In the genomic region with DNA sequence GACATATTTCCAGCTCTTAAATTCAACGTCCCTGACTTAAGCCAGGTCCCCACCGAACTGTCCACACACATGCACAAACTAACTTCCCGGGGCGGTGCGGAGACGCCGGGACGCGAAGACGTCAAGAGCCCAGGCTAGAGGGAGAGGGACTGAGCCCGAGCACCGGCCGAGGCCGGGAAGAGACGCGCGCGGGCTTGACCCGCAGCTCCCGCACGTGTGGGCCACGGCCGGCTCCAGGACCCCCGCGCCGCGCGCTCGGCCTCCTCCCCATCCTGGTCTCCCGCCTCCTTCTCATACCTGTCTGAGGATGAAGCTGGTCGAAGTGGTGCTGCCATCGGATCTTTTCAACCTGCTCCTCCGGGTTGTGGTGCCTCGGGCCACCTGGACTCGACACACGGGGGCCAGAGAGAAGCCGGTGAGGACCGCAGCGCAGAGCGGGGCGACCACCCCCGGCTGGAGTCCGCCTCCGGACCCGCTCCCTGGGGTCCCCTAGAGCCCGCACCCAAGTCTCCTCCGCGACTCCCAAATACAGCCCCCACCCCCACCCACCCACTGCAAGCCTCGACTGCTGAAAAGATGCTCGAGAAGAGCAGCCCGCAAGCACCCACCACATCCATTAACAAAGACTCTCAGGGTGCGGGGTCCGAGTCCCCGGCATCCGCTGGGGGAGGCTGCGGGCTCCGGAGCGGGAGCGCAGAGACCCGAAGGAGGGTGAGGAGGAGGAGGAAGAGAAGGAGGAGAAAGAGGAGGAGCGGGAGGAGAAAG, we compare ENCODE assay signal across 1 cellular context.
TF ChIP-seq lines count a peak whose summit lies in the region.

No MANE protein-coding gene starts in this region.

TF ChIP-seq in H1, 55 proteins besides CTCF, POLR2A, EP300 and RAD21 (continued from another document):
- TF ChIP-seq JUN (IDR thresholded peaks at IDR 0.05; ENCODE audit: low read depth, low read length) = no peak
- no peak for TF ChIP-seq HDAC6 (IDR thresholded peaks at IDR 0.05; ENCODE audit: low read depth, low read length)
- TF ChIP-seq, protein P1, sequence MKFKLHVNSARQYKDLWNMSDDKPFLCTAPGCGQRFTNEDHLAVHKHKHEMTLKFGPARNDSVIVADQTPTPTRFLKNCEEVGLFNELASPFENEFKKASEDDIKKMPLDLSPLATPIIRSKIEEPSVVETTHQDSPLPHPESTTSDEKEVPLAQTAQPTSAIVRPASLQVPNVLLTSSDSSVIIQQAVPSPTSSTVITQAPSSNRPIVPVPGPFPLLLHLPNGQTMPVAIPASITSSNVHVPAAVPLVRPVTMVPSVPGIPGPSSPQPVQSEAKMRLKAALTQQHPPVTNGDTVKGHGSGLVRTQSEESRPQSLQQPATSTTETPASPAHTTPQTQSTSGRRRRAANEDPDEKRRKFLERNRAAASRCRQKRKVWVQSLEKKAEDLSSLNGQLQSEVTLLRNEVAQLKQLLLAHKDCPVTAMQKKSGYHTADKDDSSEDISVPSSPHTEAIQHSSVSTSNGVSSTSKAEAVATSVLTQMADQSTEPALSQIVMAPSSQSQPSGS (IDR thresholded peaks at IDR 0.05; ENCODE audit: low read length) = no peak
- no peak for TF ChIP-seq TAF7 (optimal IDR thresholded peaks at IDR 0.05; ENCODE audit: borderline replicate concordance, low read depth, low read length)
- 0 out of 2 replicates have a peak, but pooled peaks have one; percentile 0 for TF ChIP-seq TAF1 (IDR thresholded peaks at IDR 0.05; ENCODE audit: low read depth, low read length)
- TF ChIP-seq BRCA1 (IDR thresholded peaks at IDR 0.05; ENCODE audit: low read depth, low read length) = no peak
- TF ChIP-seq CEBPB (IDR thresholded peaks at IDR 0.05; ENCODE audit: low read depth, low read length) = no peak
- TF ChIP-seq CHD1 (IDR thresholded peaks at IDR 0.05; ENCODE audit: low read depth, low read length) = no peak
- peak; percentile 4 for TF ChIP-seq ASH2L (IDR thresholded peaks at IDR 0.05; ENCODE audit: low read length)
- peak; percentile 85 for TF ChIP-seq KDM4A (IDR thresholded peaks at IDR 0.05; ENCODE audit: low read depth, low read length, severe bottlenecking)
- no peak for TF ChIP-seq TEAD4 (IDR thresholded peaks at IDR 0.05; ENCODE audit: low read depth, low read length)
- no peak for TF ChIP-seq GTF2F1 (IDR thresholded peaks at IDR 0.05; ENCODE audit: borderline replicate concordance, low read depth, low read length)
- TF ChIP-seq, protein P2, sequence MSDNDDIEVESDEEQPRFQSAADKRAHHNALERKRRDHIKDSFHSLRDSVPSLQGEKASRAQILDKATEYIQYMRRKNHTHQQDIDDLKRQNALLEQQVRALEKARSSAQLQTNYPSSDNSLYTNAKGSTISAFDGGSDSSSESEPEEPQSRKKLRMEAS (IDR thresholded peaks at IDR 0.05) = no peak; the same call in 1 of the 2 replicates
- TF ChIP-seq, protein P3, sequence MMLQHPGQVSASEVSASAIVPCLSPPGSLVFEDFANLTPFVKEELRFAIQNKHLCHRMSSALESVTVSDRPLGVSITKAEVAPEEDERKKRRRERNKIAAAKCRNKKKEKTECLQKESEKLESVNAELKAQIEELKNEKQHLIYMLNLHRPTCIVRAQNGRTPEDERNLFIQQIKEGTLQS (IDR thresholded peaks at IDR 0.05; ENCODE audit: insufficient read depth, low read depth, low read length) = no peak
- TF ChIP-seq, protein P4, sequence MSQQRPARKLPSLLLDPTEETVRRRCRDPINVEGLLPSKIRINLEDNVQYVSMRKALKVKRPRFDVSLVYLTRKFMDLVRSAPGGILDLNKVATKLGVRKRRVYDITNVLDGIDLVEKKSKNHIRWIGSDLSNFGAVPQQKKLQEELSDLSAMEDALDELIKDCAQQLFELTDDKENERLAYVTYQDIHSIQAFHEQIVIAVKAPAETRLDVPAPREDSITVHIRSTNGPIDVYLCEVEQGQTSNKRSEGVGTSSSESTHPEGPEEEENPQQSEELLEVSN (IDR thresholded peaks at IDR 0.05) = peak; percentile 69
- TF ChIP-seq EZH2 (IDR thresholded peaks at IDR 0.05; ENCODE audit: low read depth, low read length, severe bottlenecking) = peak; percentile 81
- TF ChIP-seq BACH1 (IDR thresholded peaks at IDR 0.05; ENCODE audit: low read length) = no peak
- TF ChIP-seq CTBP2 (IDR thresholded peaks at IDR 0.05; ENCODE audit: borderline replicate concordance, insufficient read depth, insufficient read length, low read length) = no peak
- TF ChIP-seq SP1 (IDR thresholded peaks at IDR 0.05; ENCODE audit: low read depth, low read length) = no peak
- TF ChIP-seq SUZ12 (IDR thresholded peaks at IDR 0.05; ENCODE audit: low read length) = peak; percentile 83
- TF ChIP-seq SP2 (IDR thresholded peaks at IDR 0.05; ENCODE audit: low read length) = no peak
- TF ChIP-seq NANOG (IDR thresholded peaks at IDR 0.05; ENCODE audit: insufficient read depth, low read depth, low read length, poor library complexity, severe bottlenecking) = no peak
- TF ChIP-seq KDM1A (IDR thresholded peaks at IDR 0.05; ENCODE audit: borderline replicate concordance, low read length) = no peak
- TF ChIP-seq, protein P5, sequence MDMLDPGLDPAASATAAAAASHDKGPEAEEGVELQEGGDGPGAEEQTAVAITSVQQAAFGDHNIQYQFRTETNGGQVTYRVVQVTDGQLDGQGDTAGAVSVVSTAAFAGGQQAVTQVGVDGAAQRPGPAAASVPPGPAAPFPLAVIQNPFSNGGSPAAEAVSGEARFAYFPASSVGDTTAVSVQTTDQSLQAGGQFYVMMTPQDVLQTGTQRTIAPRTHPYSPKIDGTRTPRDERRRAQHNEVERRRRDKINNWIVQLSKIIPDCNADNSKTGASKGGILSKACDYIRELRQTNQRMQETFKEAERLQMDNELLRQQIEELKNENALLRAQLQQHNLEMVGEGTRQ (IDR thresholded peaks at IDR 0.05; ENCODE audit: low read length) = no peak
- TF ChIP-seq NRF1 (IDR thresholded peaks at IDR 0.05; ENCODE audit: low read depth, low read length) = no peak
- no peak for TF ChIP-seq RFX5 (IDR thresholded peaks at IDR 0.05; ENCODE audit: borderline replicate concordance, low read depth, low read length)
- no peak for TF ChIP-seq MAFK (IDR thresholded peaks at IDR 0.05; ENCODE audit: low read depth, low read length)
- TF ChIP-seq, protein P6, sequence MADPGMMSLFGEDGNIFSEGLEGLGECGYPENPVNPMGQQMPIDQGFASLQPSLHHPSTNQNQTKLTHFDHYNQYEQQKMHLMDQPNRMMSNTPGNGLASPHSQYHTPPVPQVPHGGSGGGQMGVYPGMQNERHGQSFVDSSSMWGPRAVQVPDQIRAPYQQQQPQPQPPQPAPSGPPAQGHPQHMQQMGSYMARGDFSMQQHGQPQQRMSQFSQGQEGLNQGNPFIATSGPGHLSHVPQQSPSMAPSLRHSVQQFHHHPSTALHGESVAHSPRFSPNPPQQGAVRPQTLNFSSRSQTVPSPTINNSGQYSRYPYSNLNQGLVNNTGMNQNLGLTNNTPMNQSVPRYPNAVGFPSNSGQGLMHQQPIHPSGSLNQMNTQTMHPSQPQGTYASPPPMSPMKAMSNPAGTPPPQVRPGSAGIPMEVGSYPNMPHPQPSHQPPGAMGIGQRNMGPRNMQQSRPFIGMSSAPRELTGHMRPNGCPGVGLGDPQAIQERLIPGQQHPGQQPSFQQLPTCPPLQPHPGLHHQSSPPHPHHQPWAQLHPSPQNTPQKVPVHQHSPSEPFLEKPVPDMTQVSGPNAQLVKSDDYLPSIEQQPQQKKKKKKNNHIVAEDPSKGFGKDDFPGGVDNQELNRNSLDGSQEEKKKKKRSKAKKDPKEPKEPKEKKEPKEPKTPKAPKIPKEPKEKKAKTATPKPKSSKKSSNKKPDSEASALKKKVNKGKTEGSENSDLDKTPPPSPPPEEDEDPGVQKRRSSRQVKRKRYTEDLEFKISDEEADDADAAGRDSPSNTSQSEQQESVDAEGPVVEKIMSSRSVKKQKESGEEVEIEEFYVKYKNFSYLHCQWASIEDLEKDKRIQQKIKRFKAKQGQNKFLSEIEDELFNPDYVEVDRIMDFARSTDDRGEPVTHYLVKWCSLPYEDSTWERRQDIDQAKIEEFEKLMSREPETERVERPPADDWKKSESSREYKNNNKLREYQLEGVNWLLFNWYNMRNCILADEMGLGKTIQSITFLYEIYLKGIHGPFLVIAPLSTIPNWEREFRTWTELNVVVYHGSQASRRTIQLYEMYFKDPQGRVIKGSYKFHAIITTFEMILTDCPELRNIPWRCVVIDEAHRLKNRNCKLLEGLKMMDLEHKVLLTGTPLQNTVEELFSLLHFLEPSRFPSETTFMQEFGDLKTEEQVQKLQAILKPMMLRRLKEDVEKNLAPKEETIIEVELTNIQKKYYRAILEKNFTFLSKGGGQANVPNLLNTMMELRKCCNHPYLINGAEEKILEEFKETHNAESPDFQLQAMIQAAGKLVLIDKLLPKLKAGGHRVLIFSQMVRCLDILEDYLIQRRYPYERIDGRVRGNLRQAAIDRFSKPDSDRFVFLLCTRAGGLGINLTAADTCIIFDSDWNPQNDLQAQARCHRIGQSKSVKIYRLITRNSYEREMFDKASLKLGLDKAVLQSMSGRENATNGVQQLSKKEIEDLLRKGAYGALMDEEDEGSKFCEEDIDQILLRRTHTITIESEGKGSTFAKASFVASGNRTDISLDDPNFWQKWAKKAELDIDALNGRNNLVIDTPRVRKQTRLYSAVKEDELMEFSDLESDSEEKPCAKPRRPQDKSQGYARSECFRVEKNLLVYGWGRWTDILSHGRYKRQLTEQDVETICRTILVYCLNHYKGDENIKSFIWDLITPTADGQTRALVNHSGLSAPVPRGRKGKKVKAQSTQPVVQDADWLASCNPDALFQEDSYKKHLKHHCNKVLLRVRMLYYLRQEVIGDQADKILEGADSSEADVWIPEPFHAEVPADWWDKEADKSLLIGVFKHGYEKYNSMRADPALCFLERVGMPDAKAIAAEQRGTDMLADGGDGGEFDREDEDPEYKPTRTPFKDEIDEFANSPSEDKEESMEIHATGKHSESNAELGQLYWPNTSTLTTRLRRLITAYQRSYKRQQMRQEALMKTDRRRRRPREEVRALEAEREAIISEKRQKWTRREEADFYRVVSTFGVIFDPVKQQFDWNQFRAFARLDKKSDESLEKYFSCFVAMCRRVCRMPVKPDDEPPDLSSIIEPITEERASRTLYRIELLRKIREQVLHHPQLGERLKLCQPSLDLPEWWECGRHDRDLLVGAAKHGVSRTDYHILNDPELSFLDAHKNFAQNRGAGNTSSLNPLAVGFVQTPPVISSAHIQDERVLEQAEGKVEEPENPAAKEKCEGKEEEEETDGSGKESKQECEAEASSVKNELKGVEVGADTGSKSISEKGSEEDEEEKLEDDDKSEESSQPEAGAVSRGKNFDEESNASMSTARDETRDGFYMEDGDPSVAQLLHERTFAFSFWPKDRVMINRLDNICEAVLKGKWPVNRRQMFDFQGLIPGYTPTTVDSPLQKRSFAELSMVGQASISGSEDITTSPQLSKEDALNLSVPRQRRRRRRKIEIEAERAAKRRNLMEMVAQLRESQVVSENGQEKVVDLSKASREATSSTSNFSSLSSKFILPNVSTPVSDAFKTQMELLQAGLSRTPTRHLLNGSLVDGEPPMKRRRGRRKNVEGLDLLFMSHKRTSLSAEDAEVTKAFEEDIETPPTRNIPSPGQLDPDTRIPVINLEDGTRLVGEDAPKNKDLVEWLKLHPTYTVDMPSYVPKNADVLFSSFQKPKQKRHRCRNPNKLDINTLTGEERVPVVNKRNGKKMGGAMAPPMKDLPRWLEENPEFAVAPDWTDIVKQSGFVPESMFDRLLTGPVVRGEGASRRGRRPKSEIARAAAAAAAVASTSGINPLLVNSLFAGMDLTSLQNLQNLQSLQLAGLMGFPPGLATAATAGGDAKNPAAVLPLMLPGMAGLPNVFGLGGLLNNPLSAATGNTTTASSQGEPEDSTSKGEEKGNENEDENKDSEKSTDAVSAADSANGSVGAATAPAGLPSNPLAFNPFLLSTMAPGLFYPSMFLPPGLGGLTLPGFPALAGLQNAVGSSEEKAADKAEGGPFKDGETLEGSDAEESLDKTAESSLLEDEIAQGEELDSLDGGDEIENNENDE (IDR thresholded peaks at IDR 0.05; ENCODE audit: insufficient replicate concordance, low read length) = no peak
- no peak for TF ChIP-seq SAP30 (IDR thresholded peaks at IDR 0.05; ENCODE audit: insufficient read depth, insufficient replicate concordance, low read length)
- no peak for TF ChIP-seq TBP (IDR thresholded peaks at IDR 0.05; ENCODE audit: low read depth, low read length)
- no peak for TF ChIP-seq SP4 (IDR thresholded peaks at IDR 0.05; ENCODE audit: low read length)
- no peak for TF ChIP-seq CREB1 (IDR thresholded peaks at IDR 0.05)
- TF ChIP-seq SIN3A (conservative IDR thresholded peaks at IDR 0.05 in 1 of 2, IDR thresholded peaks at IDR 0.05 in 1 of 2; ENCODE audit: low read depth in 1 of 2, low read length in 2 of 2) = peak in 1 of 2 experiments; percentile 18; a peak in 1 of 4 replicates
- TF ChIP-seq POLR2AphosphoS5 (IDR thresholded peaks at IDR 0.05; ENCODE audit: low read depth, low read length) = no peak
- TF ChIP-seq YY1 (IDR thresholded peaks at IDR 0.05; ENCODE audit: low read depth, low read length) = no peak
- TF ChIP-seq SIX5 (IDR thresholded peaks at IDR 0.05; ENCODE audit: low read depth, low read length) = no peak
